Comparison of ENCODE assay signal across 8 cellular contexts in the genomic region with DNA sequence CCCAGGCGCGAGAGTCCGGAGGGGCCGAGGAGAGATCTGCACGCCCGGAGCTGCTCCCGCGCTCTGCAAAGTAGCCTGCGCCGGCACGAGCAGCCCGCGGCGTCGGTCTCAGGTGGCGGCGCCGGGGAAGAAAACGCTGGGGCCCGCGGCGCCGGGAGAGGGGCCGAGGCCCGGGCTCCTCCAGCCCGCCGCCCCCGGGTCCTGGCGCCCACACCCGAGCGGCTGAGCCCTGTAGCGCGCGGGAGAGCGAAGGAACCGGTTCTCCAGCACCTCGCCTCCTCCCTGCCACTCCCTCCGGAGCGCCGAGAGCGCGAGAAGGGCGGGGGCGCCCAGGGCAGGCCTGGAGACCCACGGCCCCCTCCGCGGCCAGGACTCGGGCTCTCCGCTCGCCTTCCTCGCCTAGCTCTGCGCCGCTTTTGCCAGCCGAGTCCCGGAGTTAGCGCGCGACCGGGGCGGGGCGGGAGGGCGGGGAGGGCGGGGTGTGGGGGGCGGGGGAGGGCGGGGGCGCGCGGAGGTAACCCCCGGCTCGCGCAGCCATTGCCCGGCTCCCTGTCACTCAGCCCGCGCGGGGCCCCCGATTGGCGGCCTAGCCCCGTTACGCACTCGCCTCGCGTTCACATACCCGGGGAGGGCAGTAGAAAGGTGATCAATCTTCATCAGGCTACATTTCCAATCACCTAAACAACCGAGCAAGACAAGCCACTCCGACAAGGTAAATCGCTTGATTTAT. TPM values are rescaled to one million over a fixed set of nuclear protein-coding genes. Genes with fewer than 3 reads are reported as not detected.
DNase-seq lines count a peak whose midpoint lies in the region; ATAC-seq and TF ChIP-seq lines count a peak whose summit lies in the region.

A gene (plus strand): TSS at position 645 of the 730 bp plus-strand sequence. CDS start 2,161 bp downstream, outside the sequence.

- H3K4me1 ChIP-seq in neutrophil (ENCODE audit: control insufficient read depth in 1 of 2, insufficient read depth in 1 of 2, low read depth in 1 of 2, low read length in 1 of 2), result peaks cover 80 to 83% of the 10 kb centered on the region in 2 experiments

- no peak for TF ChIP-seq CTCF in GM20000 (IDR thresholded peaks at IDR 0.05; ENCODE audit: extremely low read depth, missing control alignments)
- no peak for TF ChIP-seq CTCF in fibroblast of the aortic adventitia (IDR thresholded peaks at IDR 0.05; ENCODE audit: insufficient read depth, low read length)
- no peak for TF ChIP-seq CTCF in neutrophil (IDR thresholded peaks at IDR 0.05)

- no peak within 1 kb of the TSS for H3K27ac ChIP-seq in neutrophil

- no peaks in the 10 kb centered on the region for H3K36me3 ChIP-seq in neutrophil

- DNase-seq in DMS53 treated with DMSO at 0.1 percent for 48 hours (lab: John Stamatoyannopoulos, UW; ENCODE audit: unreplicated experiment) (peak; percentile 73), GM20000 (ENCODE audit: low spot score) (peak; percentile 96), NCI-H526 (lab: John Stamatoyannopoulos, UW) (peak; percentile 85 to 98), fibroblast of the aortic adventitia (ENCODE audit: low read depth) (peak; percentile 49), amniotic stem cell (lab: John Stamatoyannopoulos, UW) (no peak)
- peak in 2 of 3 experiments; percentile 26 to 28 for DNase-seq in activated CD8-positive, alpha-beta memory T cell treated with anti-CD3 and anti-CD28 coated beads for 48 hours (ENCODE audit: low read depth in 2 of 3, low spot score in 2 of 3)

- peaks cover 100% of the 10 kb centered on the region for H3K27me3 ChIP-seq in neutrophil

- peak within 1 kb of the TSS; percentile 68 for H3K4me3 ChIP-seq in fibroblast of the aortic adventitia (ENCODE audit: low read depth, low read length)
- H3K4me3 ChIP-seq in neutrophil (ENCODE audit: low read depth in 1 of 2, low read length in 1 of 2), result peak within 1 kb of the TSS; percentile 55 to 62

- peak; percentile 60 for ATAC-seq in HG03558 (IDR thresholded peaks at IDR 0.05; ENCODE audit: extremely low read depth, unreplicated experiment)

- H3K9me3 ChIP-seq in neutrophil, result no peaks in the 10 kb centered on the region

RNA-seq across cellular contexts. Expression of the gene that starts here (rescaled TPM):
- 0.27 and 0.57 TPM in 2 replicates for total RNA-seq in fibroblast of the aortic adventitia (ENCODE audit: low replicate concordance)

Comparison
In these comparisons a context has a peak if more than half of its experiments do, and no peak if none do; other contexts are left out.
1. Peak in DNase-seq and H3K4me3 ChIP-seq in fibroblast of the aortic adventitia; RNA of the gene not detected or under 1 TPM.